8 cellular contexts compared by ENCODE assay signal in genomic region chr1:207752456-207753132, GRCh38. TPM values are rescaled to one million over a fixed set of nuclear protein-coding genes. Genes with fewer than 3 reads are reported as not detected.
DNase-seq lines count a peak whose midpoint lies in the region; ATAC-seq, FAIRE-seq and TF ChIP-seq lines count a peak whose summit lies in the region.

No MANE protein-coding gene starts in this region.

- H3K27ac ChIP-seq in KOPT-K1 (ENCODE audit: low read depth, low read length, poor library complexity, severe bottlenecking) = peak overlapping the region; percentile 91

- no peaks in the 10 kb centered on the region for H3K27me3 ChIP-seq in neuron (ENCODE audit: insufficient read depth, low read length)

- peaks cover 64% of the 10 kb centered on the region for H3K4me1 Mint-ChIP-seq in activated CD8-positive, alpha-beta T cell treated with anti-CD3 and anti-CD28 coated beads for 36 hours (ENCODE audit: low read depth)

- no peak for TF ChIP-seq CTCF in activated CD8-positive, alpha-beta T cell treated with anti-CD3 and anti-CD28 coated beads for 36 hours (IDR thresholded peaks at IDR 0.05)
- TF ChIP-seq CTCF in fibroblast of mammary gland (conservative IDR thresholded peaks at IDR 0.05; ENCODE audit: control insufficient read depth, insufficient read depth, low read depth, low read length) = no peak

- ATAC-seq in GM21717 (IDR thresholded peaks at IDR 0.05; ENCODE audit: unreplicated experiment) = peak; percentile 41
- ATAC-seq in activated CD8-positive, alpha-beta T cell treated with anti-CD3 and anti-CD28 coated beads for 36 hours = peak; percentile 27

- peaks cover 17% of the 10 kb centered on the region for H3K36me3 Mint-ChIP-seq in activated CD8-positive, alpha-beta T cell treated with anti-CD3 and anti-CD28 coated beads for 36 hours (ENCODE audit: low read depth)

- CTCF ChIA-PET in activated CD8-positive, alpha-beta T cell treated with anti-CD3 and anti-CD28 coated beads for 36 hours (lab: Charles Lee) = interaction anchor here (1.0 to 2.7 kb wide), 4 partner anchors 45 to 211 kb away, joined by 3 to 8 read pairs (median 4); no protein-coding TSS in a partner anchor

- no peaks in the 10 kb centered on the region for H3K9me3 ChIP-seq in KOPT-K1 (ENCODE audit: insufficient read depth, low read length, poor library complexity, severe bottlenecking)
- no peaks in the 10 kb centered on the region for H3K9me3 ChIP-seq in neuron (ENCODE audit: low read length)

- peak overlapping the region; percentile 98 for H3K4me3 Mint-ChIP-seq in activated CD8-positive, alpha-beta T cell treated with anti-CD3 and anti-CD28 coated beads for 36 hours

- no peak for FAIRE-seq in urothelium cell line (lab: Jason Lieb, UNC)

- peaks cover 2% of the 10 kb centered on the region for H3K9me3 Mint-ChIP-seq in activated CD8-positive, alpha-beta T cell treated with anti-CD3 and anti-CD28 coated beads for 36 hours

- DNase-seq in ELF-1 (ENCODE audit: low read depth, low spot score) = peak; percentile 61
- peak; percentile 68 for DNase-seq in activated CD8-positive, alpha-beta T cell treated with anti-CD3 and anti-CD28 coated beads for 36 hours
- peak; percentile 32 for DNase-seq in fibroblast of mammary gland (ENCODE audit: low read depth)
- DNase-seq in urothelium cell line (ENCODE audit: low spot score) = peak; percentile 6
- DNase-seq in COLO829 (ENCODE audit: low spot score) = no peak

- POLR2A ChIA-PET in activated CD8-positive, alpha-beta T cell treated with anti-CD3 and anti-CD28 coated beads for 36 hours (lab: Charles Lee) = interaction anchor here (0.7 to 1.2 kb wide), 4 partner anchors 24 to 80 kb away, joined by 3 to 5 read pairs (median 4); no protein-coding TSS in a partner anchor

- peak overlapping the region; percentile 92 for H2AFZ ChIP-seq in neuron (ENCODE audit: low read depth, low read length)

- intact Hi-C loops in activated CD8-positive, alpha-beta T cell treated with anti-CD3 and anti-CD28 coated beads for 36 hours (cut with micrococcal nuclease) = no loop called here

- H3K27ac Mint-ChIP-seq in activated CD8-positive, alpha-beta T cell treated with anti-CD3 and anti-CD28 coated beads for 36 hours = peak overlapping the region; percentile 98

- H3K27me3 Mint-ChIP-seq in activated CD8-positive, alpha-beta T cell treated with anti-CD3 and anti-CD28 coated beads for 36 hours = no peaks in the 10 kb centered on the region

- H3K36me3 ChIP-seq in KOPT-K1 (ENCODE audit: insufficient read depth, low read length) (peaks cover 16% of the 10 kb centered on the region), neuron (ENCODE audit: insufficient read depth, low read length) (peaks cover 13% of the 10 kb centered on the region)

- peaks cover 38% of the 10 kb centered on the region for H3K4me1 ChIP-seq in neuron (ENCODE audit: insufficient read depth, low read length)

- H3K4me3 ChIP-seq in fibroblast of mammary gland (ENCODE audit: control insufficient read depth, low read depth, low read length) (peak overlapping the region; percentile 92), neuron (ENCODE audit: low read length) (peak overlapping the region; percentile 79)

RNA-seq across cellular contexts. Expression of gene CD46, which starts 0.7 kb away (rescaled TPM):
- 10 to 100 TPM; 77.7 to 84.3 TPM for total RNA-seq in activated CD8-positive, alpha-beta T cell treated with anti-CD3 and anti-CD28 coated beads for 36 hours
